ENCODE assay signal across 9 cellular contexts in genomic region chr7:44587843-44588711, GRCh38. TPM values are rescaled to one million over a fixed set of nuclear protein-coding genes. Genes with fewer than 3 reads are reported as not detected.
A peak's percentile ranks its signal among the peaks of the same experiment; 100 is the strongest.
DNase-seq lines count a peak whose midpoint lies in the region; ATAC-seq and TF ChIP-seq lines count a peak whose summit lies in the region.
"Had no signal": no experiment of that assay in that cellular context is flagged by ENCODE, and none has a peak within 500 bp of the region (broad histone marks: within the 10 kb centered on the region; RNA-seq: fewer than 3 reads in every experiment).

No MANE protein-coding gene starts in this region.

- no peaks in the 10 kb centered on the region for H3F3A ChIP-seq in PC-3 (ENCODE audit: low read length, unreplicated experiment)

- CTCF ChIA-PET in IMR-90 (lab: Yijun Ruan, JAX): interaction anchor here (0.6 to 1.2 kb wide), 4 partner anchors 183 to 293 kb away, joined by 3 to 5 read pairs (median 4); no protein-coding TSS in a partner anchor
- CTCF ChIA-PET in PC-3 (lab: Charles Lee): interaction anchor here (0.5 to 1.0 kb wide), 6 partner anchors 19 to 259 kb away, joined by 3 to 5 read pairs (median 3); no protein-coding TSS in a partner anchor

- H4K91ac ChIP-seq in IMR-90 (ENCODE audit: insufficient read depth, low read depth, low read length): no peak overlapping the region

- H3K14ac ChIP-seq in IMR-90 (replicated peaks; ENCODE audit: low read depth, low read length): no peak overlapping the region

- no peak overlapping the region for H3K27ac Mint-ChIP-seq in activated T-helper 2 cell treated with anti-CD3 and anti-CD28 coated beads, Interferon-gamma antibody, Interleukin-2, Interleukin-4, amounts not matched to agents 10 μg/mL and 5 μg/mL and 100 μg/mL, durations not matched to agents 14 hours and 24 hours and 36 hours

- peaks cover 0 to under 1% of the 10 kb centered on the region in 2 experiments; a peak in 1 of 4 replicates for H3K79me1 ChIP-seq in IMR-90 (ENCODE audit: low read depth in 1 of 2, low read length in 2 of 2)

- H3K4me1 Mint-ChIP-seq in activated T-helper 2 cell treated with anti-CD3 and anti-CD28 coated beads, Interferon-gamma antibody, Interleukin-2, Interleukin-4, amounts not matched to agents 10 μg/mL and 5 μg/mL and 100 μg/mL, durations not matched to agents 14 hours and 24 hours and 36 hours (ENCODE audit: low read depth): peaks cover 12% of the 10 kb centered on the region

- H4K5ac ChIP-seq in IMR-90 (ENCODE audit: low read depth, low read length): no peak overlapping the region

- H3K79me2 ChIP-seq in PC-3 (ENCODE audit: low read length): no peaks in the 10 kb centered on the region

- TF ChIP-seq POLR2A in IMR-90 (IDR thresholded peaks at IDR 0.05; ENCODE audit: low read depth, low read length) (no peak), sigmoid colon (IDR thresholded peaks at IDR 0.05) (no peak)

- ATAC-seq in IMR-90 (ENCODE audit: low read depth): peak; percentile 92
- peak; percentile 88 for ATAC-seq in PC-3
- ATAC-seq in GM18858 (IDR thresholded peaks at IDR 0.05; ENCODE audit: unreplicated experiment): no peak
- no peak for ATAC-seq in HG02840 (IDR thresholded peaks at IDR 0.05; ENCODE audit: low FRiP score, unreplicated experiment)

- TF ChIP-seq EP300 in sigmoid colon (IDR thresholded peaks at IDR 0.05): no peak

- intact Hi-C loops in IMR-90 (cut with micrococcal nuclease): loop anchor here (1.0 to 5.0 kb wide), 5 partner anchors 164 to 548 kb away; partner anchors contain the start of gene PPIA
- intact Hi-C loops in PC-3 (cut with micrococcal nuclease): loop anchor here (1.0 to 5.0 kb wide), 7 partner anchors 51 to 548 kb away; partner anchors contain the start of genes H2AZ2, PPIA and ZMIZ2
- intact Hi-C loops in activated T-helper 2 cell treated with anti-CD3 and anti-CD28 coated beads, Interferon-gamma antibody, Interleukin-2, Interleukin-4, amounts not matched to agents 10 μg/mL and 5 μg/mL and 100 μg/mL, durations not matched to agents 14 hours and 24 hours and 36 hours (cut with micrococcal nuclease): loop anchor here (1.0 to 10.0 kb wide), 2 partner anchors 260 to 397 kb away; partner anchors contain the start of gene H2AZ2
- intact Hi-C loops in sigmoid colon (cut with DNase I): loop anchor here (1.0 to 10.0 kb wide), 3 partner anchors 259 to 397 kb away; no protein-coding TSS in a partner anchor

- H3K36me3 ChIP-seq in IMR-90 (ENCODE audit: control insufficient read depth, insufficient read depth, low read length) (no peaks in the 10 kb centered on the region), PC-3 (ENCODE audit: low read depth, low read length) (no peaks in the 10 kb centered on the region), sigmoid colon (no peaks in the 10 kb centered on the region)

- no peak overlapping the region for H2BK15ac ChIP-seq in IMR-90 (ENCODE audit: low read depth, low read length)

- no peak overlapping the region for H3K4ac ChIP-seq in IMR-90 (ENCODE audit: low read depth, low read length)

- no peaks in the 10 kb centered on the region for H3K9me3 Mint-ChIP-seq in activated T-helper 2 cell treated with anti-CD3 and anti-CD28 coated beads, Interferon-gamma antibody, Interleukin-2, Interleukin-4, amounts not matched to agents 10 μg/mL and 5 μg/mL and 100 μg/mL, durations not matched to agents 14 hours and 24 hours and 36 hours

- no peaks in the 10 kb centered on the region for H3K9me3 ChIP-seq in IMR-90 (ENCODE audit: control insufficient read depth, insufficient read depth, low read length)
- no peaks in the 10 kb centered on the region for H3K9me3 ChIP-seq in PC-3 (ENCODE audit: low read length)
- H3K9me3 ChIP-seq in sigmoid colon: no peaks in the 10 kb centered on the region

- H3K56ac ChIP-seq in IMR-90 (ENCODE audit: extremely low read depth, insufficient read depth, low read length): no peak overlapping the region

- WGBS in IMR-90 (ENCODE audit: extremely low coverage in 2 of 2, insufficient read length in 1 of 2), 2 experiments: no CpG with 5 or more reads among the region's 6 CpGs
- WGBS in sigmoid colon, 2 donors: 9 to 28% methylated on average over 6 of the region's 6 CpGs

- H4K8ac ChIP-seq in IMR-90 (ENCODE audit: low read depth in 2 of 2, low read length in 2 of 2): no peak overlapping the region

- no peak overlapping the region for H3K4me3 Mint-ChIP-seq in activated T-helper 2 cell treated with anti-CD3 and anti-CD28 coated beads, Interferon-gamma antibody, Interleukin-2, Interleukin-4, amounts not matched to agents 10 μg/mL and 5 μg/mL and 100 μg/mL, durations not matched to agents 14 hours and 24 hours and 36 hours (ENCODE audit: low read depth)

- no peak overlapping the region for H2BK120ac ChIP-seq in IMR-90 (ENCODE audit: low read depth, low read length)

- H3K4me3 ChIP-seq in IMR-90 (ENCODE audit: insufficient read depth, low read depth, low read length) (no peak overlapping the region), PC-3 (ENCODE audit: low read length) (no peak overlapping the region), sigmoid colon (no peak overlapping the region)
- H3K4me3 ChIP-seq: SK-N-MC had no signal

- H3K9ac ChIP-seq in IMR-90 (ENCODE audit: low read depth, low read length) (no peak overlapping the region), PC-3 (ENCODE audit: low read length) (peak overlapping the region; percentile 74)

- no peak overlapping the region for H2AK9ac ChIP-seq in IMR-90 (replicated peaks; ENCODE audit: low read depth, low read length, poor library complexity)

- no peak overlapping the region for H3K23ac ChIP-seq in IMR-90 (ENCODE audit: low read depth, low read length)

- peaks cover 3% of the 10 kb centered on the region for H3K27me3 Mint-ChIP-seq in activated T-helper 2 cell treated with anti-CD3 and anti-CD28 coated beads, Interferon-gamma antibody, Interleukin-2, Interleukin-4, amounts not matched to agents 10 μg/mL and 5 μg/mL and 100 μg/mL, durations not matched to agents 14 hours and 24 hours and 36 hours (ENCODE audit: low read depth)

- in situ Hi-C loops in IMR-90 (cut with MboI; ENCODE audit: low sequenced_read_pairs): loop anchor here (5.0 kb wide), 1 partner anchor 334 kb away; no protein-coding TSS in a partner anchor

- BruUV-seq in IMR-90 (replicated peaks; lab: Mats Ljungman, UMichigan) (no TSS peak), PC-3 (replicated peaks; lab: Mats Ljungman, UMichigan) (no TSS peak)

- H3K27me3 ChIP-seq in IMR-90 (ENCODE audit: control insufficient read depth, insufficient read depth, low read length): no peaks in the 10 kb centered on the region
- H3K27me3 ChIP-seq in PC-3 (ENCODE audit: low read length): no peaks in the 10 kb centered on the region
- H3K27me3 ChIP-seq in sigmoid colon: no peaks in the 10 kb centered on the region

- H3K36me3 Mint-ChIP-seq in activated T-helper 2 cell treated with anti-CD3 and anti-CD28 coated beads, Interferon-gamma antibody, Interleukin-2, Interleukin-4, amounts not matched to agents 10 μg/mL and 5 μg/mL and 100 μg/mL, durations not matched to agents 14 hours and 24 hours and 36 hours (ENCODE audit: low read depth): no peaks in the 10 kb centered on the region

- H3K18ac ChIP-seq in IMR-90 (ENCODE audit: low read depth, low read length): no peak overlapping the region

- dilution Hi-C loops in IMR-90 (cut with HindIII; ENCODE audit: low sequenced_read_pairs, unreplicated experiment): no loop called here

- H2AFZ ChIP-seq in IMR-90 (replicated peaks; ENCODE audit: low read length, poor library complexity) (peak overlapping the region; percentile 73), PC-3 (ENCODE audit: low read length) (peak overlapping the region; percentile 69; the same call in 1 of the 2 replicates)

- POLR2A ChIA-PET in IMR-90 (lab: Charles Lee; ENCODE audit: unreplicated experiment): no interaction called here
- POLR2A ChIA-PET in PC-3 (lab: Charles Lee; ENCODE audit: unreplicated experiment): no interaction called here

- no peaks in the 10 kb centered on the region for H4K20me1 ChIP-seq in IMR-90 (ENCODE audit: insufficient read depth, low read length)
- H4K20me1 ChIP-seq in PC-3 (ENCODE audit: low read length): no peaks in the 10 kb centered on the region

- no peak overlapping the region for H3K27ac ChIP-seq in IMR-90 (ENCODE audit: insufficient read depth, low read length)
- peak overlapping the region; percentile 65 for H3K27ac ChIP-seq in PC-3 (ENCODE audit: low read length)
- H3K27ac ChIP-seq in sigmoid colon: no peak overlapping the region
- H3K27ac ChIP-seq: SK-N-MC had no signal

- no peak overlapping the region for H2BK5ac ChIP-seq in IMR-90 (ENCODE audit: low read depth, low read length, poor library complexity, severe bottlenecking)

- TF ChIP-seq RAD21 in IMR-90 (IDR thresholded peaks at IDR 0.05; ENCODE audit: low read length): peak; percentile 91

- no peaks in the 10 kb centered on the region for H3K9me1 ChIP-seq in IMR-90 (ENCODE audit: insufficient read depth, low read length)

- no peaks in the 10 kb centered on the region for H3K9me2 ChIP-seq in PC-3 (replicated peaks; ENCODE audit: low read length)

- TF ChIP-seq CTCF in IMR-90 (conservative IDR thresholded peaks at IDR 0.05; ENCODE audit: low read depth, low read length): peak; percentile 84
- TF ChIP-seq CTCF in PC-3 (conservative IDR thresholded peaks at IDR 0.05; ENCODE audit: low read depth, low read length): peak; percentile 87
- TF ChIP-seq CTCF in sigmoid colon (IDR thresholded peaks at IDR 0.05): peak in 3 of 4 experiments; percentile 21 to 57 (median 54)

- no peak overlapping the region for H2BK20ac ChIP-seq in IMR-90 (ENCODE audit: low read depth, low read length)

- peak; percentile 76 for DNase-seq in DMS53 (lab: John Stamatoyannopoulos, UW)
- peak; percentile 66 for DNase-seq in IMR-90
- DNase-seq in PC-3: peak; percentile 77
- peak; percentile 35 for DNase-seq in activated T-helper 2 cell treated with anti-CD3 and anti-CD28 coated beads, Interferon-gamma antibody, Interleukin-2, Interleukin-4, amounts not matched to agents 10 μg/mL and 5 μg/mL and 100 μg/mL, durations not matched to agents 14 hours and 24 hours and 36 hours (ENCODE audit: low spot score)
- DNase-seq in globus pallidus (ENCODE audit: low spot score): peak; percentile 37
- no peak for DNase-seq in sigmoid colon

- H2AK5ac ChIP-seq in IMR-90 (ENCODE audit: low read depth, low read length): peak overlapping the region; percentile 85

- H3K4me1 ChIP-seq in IMR-90 (ENCODE audit: control insufficient read depth, insufficient read depth, low read length): peaks cover 2% of the 10 kb centered on the region; the same call in 1 of the 2 replicates
- peaks cover 9% of the 10 kb centered on the region; the same call in 1 of the 2 replicates for H3K4me1 ChIP-seq in PC-3 (ENCODE audit: insufficient read depth, low read length)
- peaks cover 0 to 2% (median under 1%) of the 10 kb centered on the region in 4 donors for H3K4me1 ChIP-seq in sigmoid colon

- no peak overlapping the region for H3K4me2 ChIP-seq in IMR-90 (ENCODE audit: low read depth, low read length)
- H3K4me2 ChIP-seq in PC-3 (ENCODE audit: low read length): peak overlapping the region; percentile 65

RNA-seq across cellular contexts. Expression of gene TMED4, which starts 6.0 kb away (rescaled TPM):
- total RNA-seq in IMR-90 (2012; rRNA removed) (68.0 and 92.7 TPM in 2 replicates), PC-3 (2014; rRNA removed) (70.6 and 80.0 TPM in 2 replicates), sigmoid colon (100 to 1,000 TPM; 114 to 209 (median 154) TPM)
- polyA plus RNA-seq in IMR-90 (2012; rRNA removed) (57.3 and 58.6 TPM in 2 replicates), sigmoid colon (10 to 100 TPM; 18.6 to 49.8 (median 20.8) TPM)
- polyA plus RNA-seq in IMR-90 (2012; cell fraction: cytosol; rRNA removed): 44.5 and 118 TPM in 2 replicates
- 104 and 122 TPM in 2 replicates for polyA plus RNA-seq in IMR-90 (2012; cell fraction: nucleus; rRNA removed; ENCODE audit: low replicate concordance)
- total RNA-seq in activated T-helper 2 cell treated with anti-CD3 and anti-CD28 coated beads, Interferon-gamma antibody, Interleukin-2, Interleukin-4, amounts not matched to agents 10 μg/mL and 5 μg/mL and 100 μg/mL, durations not matched to agents 14 hours and 24 hours and 36 hours: 70.3 and 75.1 TPM in 2 replicates

RNA-seq across cellular contexts. Expression of gene DDX56, which starts 14.4 kb away (rescaled TPM):
- total RNA-seq in IMR-90 (2012; rRNA removed) (56.9 and 67.7 TPM in 2 replicates), PC-3 (2014; rRNA removed) (93.8 and 119 TPM in 2 replicates), sigmoid colon (10 to 100 TPM; 27.8 to 56.1 (median 44.2) TPM)
- polyA plus RNA-seq in IMR-90 (2012; rRNA removed) (58.2 and 59.4 TPM in 2 replicates), sigmoid colon (10 to 100 TPM; 14.6 to 60.5 (median 19.2) TPM)
- 30.4 and 32.4 TPM in 2 replicates for polyA plus RNA-seq in IMR-90 (2012; cell fraction: cytosol; rRNA removed)
- 167 and 209 TPM in 2 replicates for polyA plus RNA-seq in IMR-90 (2012; cell fraction: nucleus; rRNA removed; ENCODE audit: low replicate concordance)
- total RNA-seq in activated T-helper 2 cell treated with anti-CD3 and anti-CD28 coated beads, Interferon-gamma antibody, Interleukin-2, Interleukin-4, amounts not matched to agents 10 μg/mL and 5 μg/mL and 100 μg/mL, durations not matched to agents 14 hours and 24 hours and 36 hours: 131 and 135 TPM in 2 replicates

RNA-seq across cellular contexts. Expression of gene OGDH, which starts 18.4 kb away (rescaled TPM):
- total RNA-seq in IMR-90 (2012; rRNA removed) (52.8 and 56.5 TPM in 2 replicates), PC-3 (2014; rRNA removed) (66.2 and 67.2 TPM in 2 replicates), sigmoid colon (100 to 1,000 TPM in 2 of 4 donors, 10 to 100 TPM in 2; 65.5 to 102 (median 98.3) TPM)
- polyA plus RNA-seq in IMR-90 (2012; rRNA removed) (47.4 and 47.5 TPM in 2 replicates), sigmoid colon (10 to 100 TPM; 39.0 to 74.4 (median 68.0) TPM)
- polyA plus RNA-seq in IMR-90 (2012; cell fraction: cytosol; rRNA removed): 34.5 and 44.6 TPM in 2 replicates
- polyA plus RNA-seq in IMR-90 (2012; cell fraction: nucleus; rRNA removed; ENCODE audit: low replicate concordance): 38.0 and 54.5 TPM in 2 replicates
- 105 and 109 TPM in 2 replicates for total RNA-seq in activated T-helper 2 cell treated with anti-CD3 and anti-CD28 coated beads, Interferon-gamma antibody, Interleukin-2, Interleukin-4, amounts not matched to agents 10 μg/mL and 5 μg/mL and 100 μg/mL, durations not matched to agents 14 hours and 24 hours and 36 hours

RNA-seq across cellular contexts. Expression of gene NPC1L1, which starts 46.9 kb away (rescaled TPM):
- total RNA-seq in IMR-90 (2012; rRNA removed) (not detected in 2 replicates), PC-3 (2014; rRNA removed) (0.04 TPM in 1 of 2 replicates, not detected in the other), sigmoid colon (under 1 TPM; 0.33 to 0.83 (median 0.45) TPM)
- polyA plus RNA-seq in IMR-90 (2012; rRNA removed) (0.03 and 0.07 TPM in 2 replicates), sigmoid colon (under 1 TPM in 1 of 3 donors, not detected in 2; 0.09 TPM)
- polyA plus RNA-seq in IMR-90 (2012; cell fraction: cytosol; rRNA removed): 0.08 TPM in 1 of 2 replicates, not detected in the other
- polyA plus RNA-seq in IMR-90 (2012; cell fraction: nucleus; rRNA removed; ENCODE audit: low replicate concordance): 0.09 and 0.10 TPM in 2 replicates
- total RNA-seq in activated T-helper 2 cell treated with anti-CD3 and anti-CD28 coated beads, Interferon-gamma antibody, Interleukin-2, Interleukin-4, amounts not matched to agents 10 μg/mL and 5 μg/mL and 100 μg/mL, durations not matched to agents 14 hours and 24 hours and 36 hours: not detected in 2 replicates

Comparison
In these comparisons a context has a peak if more than half of its experiments do, and no peak if none do; other contexts are left out.
1. ATAC-seq: peak in IMR-90 (single experiment) and PC-3 (single experiment); none in GM18858 (single experiment) and HG02840 (single experiment).
2. Peak in every context shown above with its lines, with median percentiles within 50 percentile points of each other: CTCF ChIP-seq.